Comparison of ENCODE assay signal across 14 cellular contexts in genomic region chr5:60076746-60077145, GRCh38.
DNase-seq lines count a peak whose midpoint lies in the region; ATAC-seq and TF ChIP-seq lines count a peak whose summit lies in the region.
"Had no signal": no experiment of that assay in that cellular context is flagged by ENCODE, and none has a peak within 500 bp of the region (broad histone marks: within the 10 kb centered on the region; RNA-seq: fewer than 3 reads in every experiment).

No MANE protein-coding gene starts in this region.

- H3K36me3 ChIP-seq in WERI-Rb-1 (no peaks in the 10 kb centered on the region), neural progenitor cell (no peaks in the 10 kb centered on the region), aorta (ENCODE audit: control insufficient read depth in 1 of 2, insufficient read depth in 2 of 2, low read length in 1 of 2) (no peaks in the 10 kb centered on the region)
- H3K36me3 ChIP-seq: BLaER1 treated with 17β-estradiol and CSF1 and Interleukin-3, amounts not matched to agents 10 nM and 100 nM had no signal

- TF ChIP-seq CTCF in WERI-Rb-1 (IDR thresholded peaks at IDR 0.05; ENCODE audit: low read depth, low read length) (no peak), neural progenitor cell (IDR thresholded peaks at IDR 0.05) (no peak)

- WGBS in aorta, 2 donors: 89 to 94% methylated on average over 3 of the region's 3 CpGs

- H3K4me1 ChIP-seq in neural progenitor cell (no peaks in the 10 kb centered on the region), aorta (ENCODE audit: control insufficient read depth in 1 of 2, insufficient read depth in 2 of 2, low read length in 2 of 2) (no peaks in the 10 kb centered on the region)
- H3K4me1 ChIP-seq: BLaER1 treated with 17β-estradiol and CSF1 and Interleukin-3, amounts not matched to agents 10 nM and 100 nM had no signal

- ATAC-seq in activated naive CD8-positive, alpha-beta T cell treated with anti-CD3 and anti-CD28 coated beads, Interleukin-2, amount 10 ng/mL, durations not matched to agents 7 days and 5 days (ENCODE audit: low read depth): no peak
- ATAC-seq in activated naive CD8-positive, alpha-beta T cell treated with anti-CD3 and anti-CD28 coated beads, Interleukin-2, amount 50 U/mL, for 24 hours: no peak
- peak; percentile 36 for ATAC-seq in aorta (ENCODE audit: low FRiP score)
- ATAC-seq: GM12878, GM23338 had no signal

- no peaks in the 10 kb centered on the region for H3K27me3 Mint-ChIP-seq in activated naive CD8-positive, alpha-beta T cell treated with anti-CD3 and anti-CD28 coated beads, Interleukin-2, amount 10 ng/mL, durations not matched to agents 7 days and 5 days
- H3K27me3 Mint-ChIP-seq in activated naive CD8-positive, alpha-beta T cell treated with anti-CD3 and anti-CD28 coated beads, Interleukin-2, amount 50 U/mL, for 24 hours: no peaks in the 10 kb centered on the region
- H3K27me3 Mint-ChIP-seq in neural progenitor cell (ENCODE audit: insufficient read depth, low read depth): no peaks in the 10 kb centered on the region
- H3K27me3 Mint-ChIP-seq: CD4-positive, CD25-positive, alpha-beta regulatory T cell had no signal

- H3K27me3 ChIP-seq in WERI-Rb-1 (ENCODE audit: insufficient read depth, low read depth, severe bottlenecking) (no peaks in the 10 kb centered on the region), neural progenitor cell (no peaks in the 10 kb centered on the region), aorta (ENCODE audit: control insufficient read depth in 1 of 2, insufficient read depth in 2 of 2, low read length in 1 of 2) (no peaks in the 10 kb centered on the region)
- H3K27me3 ChIP-seq: BLaER1 treated with 17β-estradiol and CSF1 and Interleukin-3, amounts not matched to agents 10 nM and 100 nM had no signal

- intact Hi-C loops in aorta (cut with DNase I): no loop called here

- POLR2A ChIA-PET in activated naive CD8-positive, alpha-beta T cell treated with anti-CD3 and anti-CD28 coated beads, Interleukin-2, amount 10 ng/mL, durations not matched to agents 7 days and 5 days (lab: Charles Lee): no interaction called here

- no peak overlapping the region for H3K27ac ChIP-seq in WERI-Rb-1
- no peak overlapping the region for H3K27ac ChIP-seq in neural progenitor cell
- no peak overlapping the region for H3K27ac ChIP-seq in aorta (ENCODE audit: low read depth in 1 of 2, low read length in 2 of 2)
- H3K27ac ChIP-seq: BLaER1 treated with 17β-estradiol and CSF1 and Interleukin-3, amounts not matched to agents 10 nM and 100 nM had no signal

- peak; percentile 8 for DNase-seq in activated naive CD8-positive, alpha-beta T cell treated with anti-CD3 and anti-CD28 coated beads, Interleukin-2, amount 10 ng/mL, durations not matched to agents 7 days and 5 days
- DNase-seq in activated naive CD8-positive, alpha-beta T cell treated with anti-CD3 and anti-CD28 coated beads, Interleukin-2, amount 50 U/mL, for 24 hours: no peak
- DNase-seq in WERI-Rb-1: peak; percentile 5
- DNase-seq in neural progenitor cell (ENCODE audit: low spot score): no peak
- DNase-seq in aorta: peak in 1 of 2 donors; percentile 51
- DNase-seq in T-helper 9 cell: no peak
- DNase-seq in KG1 (lab: John Stamatoyannopoulos, UW): no peak
- DNase-seq: ACHN; CD4-positive, CD25-positive, alpha-beta regulatory T cell; DMS53; H7 had no signal

- no peaks in the 10 kb centered on the region for H3K79me2 ChIP-seq in neural progenitor cell (ENCODE audit: low read depth)

- H3K4me1 Mint-ChIP-seq in activated naive CD8-positive, alpha-beta T cell treated with anti-CD3 and anti-CD28 coated beads, Interleukin-2, amount 10 ng/mL, durations not matched to agents 7 days and 5 days: no peaks in the 10 kb centered on the region
- H3K4me1 Mint-ChIP-seq in activated naive CD8-positive, alpha-beta T cell treated with anti-CD3 and anti-CD28 coated beads, Interleukin-2, amount 50 U/mL, for 24 hours: no peaks in the 10 kb centered on the region
- H3K4me1 Mint-ChIP-seq in neural progenitor cell: no peaks in the 10 kb centered on the region
- H3K4me1 Mint-ChIP-seq: CD4-positive, CD25-positive, alpha-beta regulatory T cell; GM23338 had no signal

- H3F3A ChIP-seq in neural progenitor cell (ENCODE audit: low read depth): no peaks in the 10 kb centered on the region

- H3K4me3 Mint-ChIP-seq in activated naive CD8-positive, alpha-beta T cell treated with anti-CD3 and anti-CD28 coated beads, Interleukin-2, amount 10 ng/mL, durations not matched to agents 7 days and 5 days: no peak overlapping the region
- no peak overlapping the region for H3K4me3 Mint-ChIP-seq in activated naive CD8-positive, alpha-beta T cell treated with anti-CD3 and anti-CD28 coated beads, Interleukin-2, amount 50 U/mL, for 24 hours
- H3K4me3 Mint-ChIP-seq in neural progenitor cell: no peak overlapping the region
- H3K4me3 Mint-ChIP-seq: CD4-positive, CD25-positive, alpha-beta regulatory T cell; GM23338 had no signal

- H3K4me3 ChIP-seq in WERI-Rb-1 (ENCODE audit: low read depth, low read length) (no peak overlapping the region), neural progenitor cell (no peak overlapping the region), aorta (ENCODE audit: low read length in 2 of 2) (no peak overlapping the region)
- H3K4me3 ChIP-seq: BLaER1 treated with 17β-estradiol and CSF1 and Interleukin-3, amounts not matched to agents 10 nM and 100 nM; GM12878; GM23338 had no signal

- no peak overlapping the region for H3K9ac ChIP-seq in neural progenitor cell
- H3K9ac ChIP-seq: BLaER1 treated with 17β-estradiol and CSF1 and Interleukin-3, amounts not matched to agents 10 nM and 100 nM had no signal

- H4K20me1 ChIP-seq in neural progenitor cell (ENCODE audit: low read depth): no peaks in the 10 kb centered on the region
- H4K20me1 ChIP-seq: BLaER1 treated with 17β-estradiol and CSF1 and Interleukin-3, amounts not matched to agents 10 nM and 100 nM had no signal

- H3K9me3 ChIP-seq in WERI-Rb-1 (ENCODE audit: severe bottlenecking) (no peaks in the 10 kb centered on the region), neural progenitor cell (ENCODE audit: low read depth) (no peaks in the 10 kb centered on the region), aorta (ENCODE audit: control insufficient read depth, low read length) (no peaks in the 10 kb centered on the region)

- H3K36me3 Mint-ChIP-seq in activated naive CD8-positive, alpha-beta T cell treated with anti-CD3 and anti-CD28 coated beads, Interleukin-2, amount 10 ng/mL, durations not matched to agents 7 days and 5 days: no peaks in the 10 kb centered on the region
- H3K36me3 Mint-ChIP-seq in activated naive CD8-positive, alpha-beta T cell treated with anti-CD3 and anti-CD28 coated beads, Interleukin-2, amount 50 U/mL, for 24 hours (ENCODE audit: low read depth): no peaks in the 10 kb centered on the region
- H3K36me3 Mint-ChIP-seq in neural progenitor cell: no peaks in the 10 kb centered on the region
- H3K36me3 Mint-ChIP-seq: CD4-positive, CD25-positive, alpha-beta regulatory T cell had no signal

- peaks cover 12% of the 10 kb centered on the region for H3K9me3 Mint-ChIP-seq in activated naive CD8-positive, alpha-beta T cell treated with anti-CD3 and anti-CD28 coated beads, Interleukin-2, amount 10 ng/mL, durations not matched to agents 7 days and 5 days
- peaks cover 25% of the 10 kb centered on the region for H3K9me3 Mint-ChIP-seq in activated naive CD8-positive, alpha-beta T cell treated with anti-CD3 and anti-CD28 coated beads, Interleukin-2, amount 50 U/mL, for 24 hours
- H3K9me3 Mint-ChIP-seq in neural progenitor cell: peaks cover 9% of the 10 kb centered on the region

- no peak overlapping the region for H2AFZ ChIP-seq in neural progenitor cell (replicated peaks)
- H2AFZ ChIP-seq: GM23338 had no signal

- H3K4me2 ChIP-seq in neural progenitor cell: no peak overlapping the region
- H3K4me2 ChIP-seq: BLaER1 treated with 17β-estradiol and CSF1 and Interleukin-3, amounts not matched to agents 10 nM and 100 nM; GM23338 had no signal

- H3K27ac Mint-ChIP-seq in activated naive CD8-positive, alpha-beta T cell treated with anti-CD3 and anti-CD28 coated beads, Interleukin-2, amount 10 ng/mL, durations not matched to agents 7 days and 5 days: no peak overlapping the region
- no peak overlapping the region for H3K27ac Mint-ChIP-seq in activated naive CD8-positive, alpha-beta T cell treated with anti-CD3 and anti-CD28 coated beads, Interleukin-2, amount 50 U/mL, for 24 hours
- peak overlapping the region; percentile 35 for H3K27ac Mint-ChIP-seq in neural progenitor cell
- H3K27ac Mint-ChIP-seq: GM23338 had no signal

Comparison
In these comparisons a context has a peak if more than half of its experiments do, and no peak if none do; other contexts are left out.
1. DNase-seq: peak in activated naive CD8-positive, alpha-beta T cell treated with anti-CD3 and anti-CD28 coated beads, Interleukin-2, amount 10 ng/mL, durations not matched to agents 7 days and 5 days (single experiment) and WERI-Rb-1 (single experiment); none in activated naive CD8-positive, alpha-beta T cell treated with anti-CD3 and anti-CD28 coated beads, Interleukin-2, amount 50 U/mL, for 24 hours (single experiment), neural progenitor cell (single experiment), T-helper 9 cell (single experiment) and KG1 (single experiment).